ENCODE assay signal across 23 cellular contexts in the genomic region with DNA sequence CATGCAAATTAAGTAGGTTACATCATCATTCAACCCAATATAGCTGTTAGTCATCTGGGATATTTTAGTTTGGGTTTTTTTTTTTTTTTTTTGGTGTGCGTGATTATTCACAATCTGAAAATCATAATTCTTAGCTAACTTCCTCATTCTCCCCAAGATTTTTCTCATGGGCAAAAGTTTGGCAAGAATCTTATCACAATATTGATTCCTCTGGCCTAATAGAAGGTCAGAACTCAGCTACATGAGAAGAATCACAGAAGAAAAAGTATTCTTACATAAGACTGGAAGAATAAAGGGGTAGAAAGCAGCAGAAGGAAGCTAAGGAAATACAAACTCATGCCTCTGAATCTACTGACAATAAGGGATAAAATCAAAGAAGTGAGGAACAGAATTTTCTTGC.
"Had no signal": no experiment of that assay in that cellular context is flagged by ENCODE, and none has a peak within 500 bp of the region (broad histone marks: within the 10 kb centered on the region; RNA-seq: fewer than 3 reads in every experiment).

No MANE protein-coding gene starts in this region.

- H3K9me3 ChIP-seq: gastrocnemius medialis, left lung, spleen, testis had no signal

- ATAC-seq: activated T-cell treated with anti-CD3 and anti-CD28 coated beads, Interleukin-2, amount 50 U/mL, for 72 hours; esophagus mucosa; gastrocnemius medialis; left lung; stimulated activated memory B cell treated with anti-CD40 and anti-IgM and Interleukin-4, amounts not matched to agents 10 μg/mL and 1 μg/mL and 100 μg/mL, for 72 hours had no signal

- H3K36me3 ChIP-seq: gastrocnemius medialis, left lung, spleen, WERI-Rb-1 had no signal

- H3K4me1 ChIP-seq: gastrocnemius medialis, left lung, spleen, testis had no signal

- H3K27ac ChIP-seq: gastrocnemius medialis, left lung, spleen, testis, WERI-Rb-1 had no signal

- H3K4me1 Mint-ChIP-seq: mesothelial cell of epicardium; nephron; stimulated activated memory B cell treated with anti-CD40 and anti-IgM and Interleukin-4, amounts not matched to agents 10 μg/mL and 1 μg/mL and 100 μg/mL, for 72 hours had no signal

- H3K27ac Mint-ChIP-seq: activated T-cell treated with anti-CD3 and anti-CD28 coated beads, Interleukin-2, amount 50 U/mL, for 72 hours; mesothelial cell of epicardium; nephron; stimulated activated memory B cell treated with anti-CD40 and anti-IgM and Interleukin-4, amounts not matched to agents 10 μg/mL and 1 μg/mL and 100 μg/mL, for 72 hours; type B pancreatic cell had no signal

- H3K4me3 Mint-ChIP-seq: activated T-cell treated with anti-CD3 and anti-CD28 coated beads, Interleukin-2, amount 50 U/mL, for 72 hours; mesothelial cell of epicardium; nephron; stimulated activated memory B cell treated with anti-CD40 and anti-IgM and Interleukin-4, amounts not matched to agents 10 μg/mL and 1 μg/mL and 100 μg/mL, for 72 hours; type B pancreatic cell had no signal

- H3K36me3 Mint-ChIP-seq: mesothelial cell of epicardium; stimulated activated memory B cell treated with anti-CD40 and anti-IgM and Interleukin-4, amounts not matched to agents 10 μg/mL and 1 μg/mL and 100 μg/mL, for 72 hours; type B pancreatic cell had no signal

- H3K27me3 Mint-ChIP-seq: stimulated activated memory B cell treated with anti-CD40 and anti-IgM and Interleukin-4, amounts not matched to agents 10 μg/mL and 1 μg/mL and 100 μg/mL, for 72 hours had no signal

- DNase-seq: activated CD4-positive, alpha-beta T cell treated with anti-CD3 and anti-CD28 coated beads for 1 hour; activated CD4-positive, alpha-beta T cell treated with anti-CD3 and anti-CD28 coated beads, Interleukin-2, amount 50 U/mL, for 4 hours; activated effector memory CD4-positive, alpha-beta T cell treated with anti-CD3 and anti-CD28 coated beads, Interleukin-2, amount 50 U/mL, for 16 hours; activated naive CD4-positive, alpha-beta T cell treated with anti-CD3 and anti-CD28 coated beads, Interleukin-2, amount 50 U/mL, for 16 hours; activated T-cell treated with anti-CD3 and anti-CD28 coated beads, Interleukin-2, amount 50 U/mL, for 72 hours; aorta; effector CD4-positive, alpha-beta T cell; gastrocnemius medialis; head of caudate nucleus; kidney; left lung; nucleus accumbens; posterior cingulate gyrus; spleen; stimulated activated CD4-positive, alpha-beta T cell treated with anti-CD3 and anti-CD28 coated beads, Interleukin-4, amount 100 ng/mL, for 4 hours; T-helper 9 cell; testis; WERI-Rb-1 had no signal

- H3K4me3 ChIP-seq: gastrocnemius medialis, left lung, spleen, testis had no signal

- H3K27me3 ChIP-seq: gastrocnemius medialis, left lung, spleen, testis had no signal

- H3K9me3 Mint-ChIP-seq: mesothelial cell of epicardium, type B pancreatic cell had no signal
